10 cellular contexts compared by ENCODE assay signal in genomic region chrX:148380107-148380506, GRCh38.
DNase-seq lines count a peak whose midpoint lies in the region; ATAC-seq, FAIRE-seq and TF ChIP-seq lines count a peak whose summit lies in the region.
"Had no signal": no experiment of that assay in that cellular context is flagged by ENCODE, and none has a peak within 500 bp of the region (broad histone marks: within the 10 kb centered on the region; RNA-seq: fewer than 3 reads in every experiment).

No MANE protein-coding gene starts in this region.

- H3K9ac ChIP-seq in KMS-11, result no peak overlapping the region
- H3K9ac ChIP-seq in astrocyte (ENCODE audit: low read length), result no peak overlapping the region

- no peaks in the 10 kb centered on the region for H3K79me2 ChIP-seq in KMS-11 (ENCODE audit: insufficient read depth, low read depth)
- no peaks in the 10 kb centered on the region for H3K79me2 ChIP-seq in astrocyte (ENCODE audit: insufficient read depth, low read length)

- TF ChIP-seq POLR2A in upper lobe of left lung (IDR thresholded peaks at IDR 0.05), result no peak

- H4K20me1 ChIP-seq in KMS-11 (ENCODE audit: insufficient read depth) (no peaks in the 10 kb centered on the region), astrocyte (ENCODE audit: insufficient read depth, low read length) (no peaks in the 10 kb centered on the region)

- H3K9me3 Mint-ChIP-seq in CD4-positive, CD25-positive, alpha-beta regulatory T cell, result peaks cover 0 to 6% (median 3%) of the 10 kb centered on the region in 7 donors
- H3K9me3 Mint-ChIP-seq in astrocyte (ENCODE audit: unreplicated experiment), result peaks cover 3% of the 10 kb centered on the region

- H3K36me3 ChIP-seq in CD4-positive, CD25-positive, alpha-beta regulatory T cell (ENCODE audit: control insufficient read depth, insufficient read depth, low read length), result no peaks in the 10 kb centered on the region
- H3K36me3 ChIP-seq in KMS-11 (ENCODE audit: insufficient read depth) (no peaks in the 10 kb centered on the region), astrocyte (ENCODE audit: insufficient read depth, low read length) (no peaks in the 10 kb centered on the region), upper lobe of left lung (no peaks in the 10 kb centered on the region), psoas muscle (ENCODE audit: insufficient read depth in 1 of 2, low read depth in 1 of 2) (no peaks in the 10 kb centered on the region)

- no peaks in the 10 kb centered on the region for H3K9me3 ChIP-seq in CD4-positive, CD25-positive, alpha-beta regulatory T cell (ENCODE audit: control insufficient read depth in 2 of 2, low read length in 2 of 2)
- no peaks in the 10 kb centered on the region for H3K9me3 ChIP-seq in astrocyte (ENCODE audit: insufficient read depth, low read depth, low read length)
- H3K9me3 ChIP-seq in upper lobe of left lung, result peaks cover 0 to 4% (median 0%) of the 10 kb centered on the region in 4 donors
- peaks cover 5% of the 10 kb centered on the region for H3K9me3 ChIP-seq in psoas muscle

- H3K4me3 Mint-ChIP-seq in CD4-positive, CD25-positive, alpha-beta regulatory T cell, result peak overlapping the region in 3 of 4 donors; percentile 57 to 91 (median 88)
- H3K4me3 Mint-ChIP-seq in astrocyte (ENCODE audit: unreplicated experiment), result no peak overlapping the region

- H3K27ac Mint-ChIP-seq in CD4-positive, CD25-positive, alpha-beta regulatory T cell, result peak overlapping the region; percentile 92 to 96 (median 93)
- peak overlapping the region; percentile 84 for H3K27ac Mint-ChIP-seq in astrocyte (ENCODE audit: unreplicated experiment)

- H3K27ac ChIP-seq in CD4-positive, CD25-positive, alpha-beta regulatory T cell (ENCODE audit: insufficient read depth, low read length, poor library complexity, severe bottlenecking), result peak overlapping the region; percentile 33
- H3K27ac ChIP-seq in KMS-11 (peak overlapping the region; percentile 25; the same call in 1 of the 2 replicates), astrocyte (ENCODE audit: low read depth, low read length) (no peak overlapping the region), upper lobe of left lung (no peak overlapping the region), psoas muscle (no peak overlapping the region)

- peaks cover 19% of the 10 kb centered on the region for H3K4me1 ChIP-seq in CD4-positive, CD25-positive, alpha-beta regulatory T cell (ENCODE audit: control insufficient read depth, insufficient read depth, low read length, poor library complexity, severe bottlenecking)
- H3K4me1 ChIP-seq in KMS-11 (ENCODE audit: low read depth, poor library complexity, severe bottlenecking), result peaks cover 22% of the 10 kb centered on the region
- H3K4me1 ChIP-seq in astrocyte (ENCODE audit: insufficient read depth, low read length), result no peaks in the 10 kb centered on the region
- H3K4me1 ChIP-seq in upper lobe of left lung, result peaks cover 0 to 5% (median 0%) of the 10 kb centered on the region in 4 donors
- no peaks in the 10 kb centered on the region for H3K4me1 ChIP-seq in psoas muscle

- no peaks in the 10 kb centered on the region for H3K36me3 Mint-ChIP-seq in CD4-positive, CD25-positive, alpha-beta regulatory T cell
- H3K36me3 Mint-ChIP-seq in astrocyte (ENCODE audit: low read depth, unreplicated experiment), result no peaks in the 10 kb centered on the region
- H3K36me3 Mint-ChIP-seq: stimulated activated naive B cell treated with anti-CD40 and anti-IgM and Interleukin-4, amounts not matched to agents 10 μg/mL and 1 μg/mL and 100 μg/mL, for 72 hours had no signal

- H2AFZ ChIP-seq in KMS-11 (ENCODE audit: low read depth), result 0 out of 2 replicates have a peak overlapping the region, but pooled peaks have one; percentile 88
- no peak overlapping the region for H2AFZ ChIP-seq in astrocyte (ENCODE audit: low read depth, low read length)

- no peak for TF ChIP-seq CTCF in KMS-11 (conservative IDR thresholded peaks at IDR 0.05; ENCODE audit: low read depth, low read length)
- TF ChIP-seq CTCF in astrocyte (IDR thresholded peaks at IDR 0.05; ENCODE audit: insufficient read depth, low read depth, low read length), result no peak
- no peak for TF ChIP-seq CTCF in upper lobe of left lung (IDR thresholded peaks at IDR 0.05)
- TF ChIP-seq CTCF in psoas muscle (IDR thresholded peaks at IDR 0.05), result no peak

- 67 to 70% methylated on average over 3 of the region's 3 CpGs for WGBS in upper lobe of left lung, 2 donors
- WGBS in psoas muscle, 3 donors, result 79 to 84% (median 80%) methylated on average over 3 of the region's 3 CpGs

- no peak for ATAC-seq in CD4-positive, CD25-positive, alpha-beta regulatory T cell (ENCODE audit: low read depth in 2 of 2)
- ATAC-seq in GM19351 (IDR thresholded peaks at IDR 0.05; ENCODE audit: unreplicated experiment) (peak; percentile 0), upper lobe of left lung (ENCODE audit: low FRiP score in 2 of 2) (no peak), psoas muscle (no peak), HG03135 (IDR thresholded peaks at IDR 0.05; ENCODE audit: unreplicated experiment) (no peak)

- DNase-seq in CD4-positive, CD25-positive, alpha-beta regulatory T cell, result no peak
- DNase-seq in astrocyte (ENCODE audit: low read depth) (no peak), NCI-H69 (lab: John Stamatoyannopoulos, UW) (no peak), upper lobe of left lung (no peak), psoas muscle (no peak)

- no peaks in the 10 kb centered on the region for H3K27me3 ChIP-seq in CD4-positive, CD25-positive, alpha-beta regulatory T cell (ENCODE audit: control insufficient read depth, insufficient read depth, low read length)
- no peaks in the 10 kb centered on the region for H3K27me3 ChIP-seq in KMS-11 (ENCODE audit: insufficient read depth, low read depth)
- no peaks in the 10 kb centered on the region for H3K27me3 ChIP-seq in astrocyte (ENCODE audit: insufficient read depth, low read length)
- H3K27me3 ChIP-seq in upper lobe of left lung, result no peaks in the 10 kb centered on the region
- H3K27me3 ChIP-seq in psoas muscle (ENCODE audit: insufficient read depth in 3 of 3, low read length in 2 of 3), result no peaks in the 10 kb centered on the region

- FAIRE-seq in astrocyte (lab: Jason Lieb, UNC), result no peak
- FAIRE-seq: bronchial epithelial cell had no signal

- no peak for TF ChIP-seq EP300 in upper lobe of left lung (IDR thresholded peaks at IDR 0.05)

- peak overlapping the region; percentile 87 for H3K4me3 ChIP-seq in CD4-positive, CD25-positive, alpha-beta regulatory T cell (ENCODE audit: low read depth, low read length)
- H3K4me3 ChIP-seq in KMS-11 (IDR thresholded peaks at IDR 0.05; ENCODE audit: insufficient read depth, low read depth, low read length) (no peak overlapping the region), astrocyte (ENCODE audit: insufficient read depth, low read depth, low read length) (no peak overlapping the region), upper lobe of left lung (no peak overlapping the region), psoas muscle (no peak overlapping the region)

- intact Hi-C loops in psoas muscle (cut with DNase I), result no loop called here

- H3K4me2 ChIP-seq in KMS-11, result peak overlapping the region; percentile 74; the same call in 1 of the 2 replicates
- no peak overlapping the region for H3K4me2 ChIP-seq in astrocyte (ENCODE audit: low read length)

- H3K4me1 Mint-ChIP-seq in CD4-positive, CD25-positive, alpha-beta regulatory T cell, result peaks cover 6 to 33% (median 12%) of the 10 kb centered on the region in 4 donors
- H3K4me1 Mint-ChIP-seq in astrocyte (ENCODE audit: low read depth, unreplicated experiment), result peaks cover 23% of the 10 kb centered on the region

- no peaks in the 10 kb centered on the region for H3K27me3 Mint-ChIP-seq in CD4-positive, CD25-positive, alpha-beta regulatory T cell
- H3K27me3 Mint-ChIP-seq in astrocyte (ENCODE audit: low read depth, unreplicated experiment), result no peaks in the 10 kb centered on the region
- H3K27me3 Mint-ChIP-seq: stimulated activated naive B cell treated with anti-CD40 and anti-IgM and Interleukin-4, amounts not matched to agents 10 μg/mL and 1 μg/mL and 100 μg/mL, for 72 hours had no signal

Comparison
In these comparisons a context has a peak if more than half of its experiments do, and no peak if none do; other contexts are left out.
1. H3K27ac ChIP-seq: peak in CD4-positive, CD25-positive, alpha-beta regulatory T cell (single experiment) and KMS-11 (single experiment); none in astrocyte (single experiment), upper lobe of left lung (0 of 4) and psoas muscle (single experiment).